In genomic region chr12:61524851-61525250, GRCh38 we compare ENCODE assay signal across 24 cellular contexts.
A peak's percentile ranks its signal among the peaks of the same experiment; 100 is the strongest.
DNase-seq lines count a peak whose midpoint lies in the region; ATAC-seq and TF ChIP-seq lines count a peak whose summit lies in the region.
"Had no signal": no experiment of that assay in that cellular context is flagged by ENCODE, and none has a peak within 500 bp of the region (broad histone marks: within the 10 kb centered on the region; RNA-seq: fewer than 3 reads in every experiment).

No MANE protein-coding gene starts in this region.

- H3K4me3 ChIP-seq in OCI-LY3 (ENCODE audit: low read length): peak overlapping the region; percentile 30
- H3K4me3 ChIP-seq: A549; BLaER1 treated with 17β-estradiol and CSF1 and Interleukin-3, amounts not matched to agents 10 nM and 100 nM; GM12878; HAP-1 had no signal

- H3K36me3 ChIP-seq in OCI-LY3 (replicated peaks; ENCODE audit: low read depth, low read length): no peaks in the 10 kb centered on the region
- H3K36me3 ChIP-seq: BE2C; BLaER1 treated with 17β-estradiol and CSF1 and Interleukin-3, amounts not matched to agents 10 nM and 100 nM; HAP-1 had no signal

- H3K27me3 ChIP-seq in OCI-LY3 (ENCODE audit: low read depth, low read length): no peaks in the 10 kb centered on the region
- H3K27me3 ChIP-seq: BE2C; BLaER1 treated with 17β-estradiol and CSF1 and Interleukin-3, amounts not matched to agents 10 nM and 100 nM had no signal

- H3K27ac ChIP-seq in OCI-LY3 (ENCODE audit: low read length): peak overlapping the region; percentile 90
- H3K27ac ChIP-seq: 22Rv1; A549; BLaER1 treated with 17β-estradiol and CSF1 and Interleukin-3, amounts not matched to agents 10 nM and 100 nM had no signal

- no peaks in the 10 kb centered on the region for H4K20me1 ChIP-seq in OCI-LY3 (ENCODE audit: insufficient read depth, low read length)
- H4K20me1 ChIP-seq: BLaER1 treated with 17β-estradiol and CSF1 and Interleukin-3, amounts not matched to agents 10 nM and 100 nM had no signal

- H3K79me2 ChIP-seq in OCI-LY3 (ENCODE audit: low read length): no peaks in the 10 kb centered on the region

- H3K9me3 ChIP-seq in OCI-LY3 (ENCODE audit: insufficient read depth, low read length): 0 out of 2 replicates have a peak, but pooled peaks cover 9% of the 10 kb centered on the region
- H3K9me3 ChIP-seq: A549; BE2C; BLaER1 treated with 17β-estradiol and CSF1 and Interleukin-3, amounts not matched to agents 10 nM and 100 nM; HAP-1 had no signal

- TF ChIP-seq CTCF in OCI-LY3 (IDR thresholded peaks at IDR 0.05; ENCODE audit: low read depth, low read length): no peak

- H3K4me2 ChIP-seq in OCI-LY3 (ENCODE audit: low read length): peak overlapping the region; percentile 68
- H3K4me2 ChIP-seq: A549 had no signal

- ATAC-seq in GM21737 (IDR thresholded peaks at IDR 0.05; ENCODE audit: unreplicated experiment) (no peak), GM21529 (IDR thresholded peaks at IDR 0.05; ENCODE audit: unreplicated experiment) (no peak)
- ATAC-seq: A549, GM12878 had no signal

- peak overlapping the region; percentile 23; the same call in 1 of the 2 replicates for H3K9ac ChIP-seq in OCI-LY3 (ENCODE audit: low read length)
- H3K9ac ChIP-seq: BLaER1 treated with 17β-estradiol and CSF1 and Interleukin-3, amounts not matched to agents 10 nM and 100 nM had no signal

- H3K4me1 ChIP-seq in OCI-LY3 (ENCODE audit: low read length): peaks cover 72% of the 10 kb centered on the region
- H3K4me1 ChIP-seq: A549, BE2C, HAP-1 had no signal

- peak; percentile 6 for DNase-seq in NCI-H1105 treated with DMSO at 0.1 percent for 48 hours (lab: John Stamatoyannopoulos, UW)
- no peak for DNase-seq in NCI-H1105 (lab: John Stamatoyannopoulos, UW)
- peak; percentile 40 to 91 for DNase-seq in NCI-H524 (lab: John Stamatoyannopoulos, UW)
- DNase-seq in epidermal melanocyte (ENCODE audit: insufficient read length, low spot score): no peak
- no peak for DNase-seq in anterior cingulate cortex (lab: John Stamatoyannopoulos, UW)
- DNase-seq: ACHN; AML-193; BE2C; CD4-positive, alpha-beta T cell; CD8-positive, alpha-beta memory T cell; DMS 273 treated with DMSO at 0.1 percent for 48 hours; DMS79; EL; GDM1; GOT3; HFFc6 had no signal

- H2AFZ ChIP-seq in OCI-LY3 (ENCODE audit: low read depth, low read length): no peak overlapping the region

Comparison
In these comparisons a context has a peak if more than half of its experiments do, and no peak if none do; other contexts are left out.
1. DNase-seq: peak in NCI-H1105 treated with DMSO at 0.1 percent for 48 hours (single experiment) and NCI-H524 (2 of 2); none in NCI-H1105 (single experiment), epidermal melanocyte (single experiment) and anterior cingulate cortex (0 of 58).